Comparison of ENCODE assay signal across 18 cellular contexts in the genomic region with DNA sequence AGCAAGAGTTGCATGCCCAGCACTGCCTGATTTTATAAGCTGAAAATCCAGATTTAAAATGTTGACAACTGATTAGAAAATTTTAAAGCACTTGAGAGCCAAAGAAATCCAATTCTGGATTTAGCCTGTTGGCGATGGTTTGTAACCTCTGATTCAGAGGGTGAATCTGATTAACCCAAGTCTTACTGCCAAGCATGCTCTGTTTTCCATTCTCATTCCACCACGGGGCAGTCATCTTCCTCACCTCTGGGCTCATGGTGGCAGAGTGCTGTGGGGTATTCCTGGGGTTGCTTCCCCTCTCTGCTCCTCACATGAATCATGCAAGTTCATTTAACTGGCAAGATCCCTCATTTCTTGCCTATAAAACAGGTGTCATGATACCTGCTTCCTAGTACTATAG.
DNase-seq lines count a peak whose midpoint lies in the region; ATAC-seq, FAIRE-seq and TF ChIP-seq lines count a peak whose summit lies in the region.
"Had no signal": no experiment of that assay in that cellular context is flagged by ENCODE, and none has a peak within 500 bp of the region (broad histone marks: within the 10 kb centered on the region; RNA-seq: fewer than 3 reads in every experiment).

No MANE protein-coding gene starts in this region.

- H3K4me1 ChIP-seq in psoas muscle (peaks cover 21% of the 10 kb centered on the region), gastroesophageal sphincter (no peaks in the 10 kb centered on the region), small intestine (ENCODE audit: control insufficient read depth in 2 of 2, insufficient read depth in 1 of 2, low read depth in 1 of 2, low read length in 1 of 2) (no peaks in the 10 kb centered on the region)

- no peak for TF ChIP-seq CTCF in psoas muscle (IDR thresholded peaks at IDR 0.05)
- no peak for TF ChIP-seq CTCF in gastroesophageal sphincter (IDR thresholded peaks at IDR 0.05)

- TF ChIP-seq EP300 in gastroesophageal sphincter (IDR thresholded peaks at IDR 0.05), result no peak

- no peak for FAIRE-seq in small intestine (lab: Jason Lieb, UNC)
- FAIRE-seq: H54 had no signal

- H3K27ac ChIP-seq in psoas muscle, result peak overlapping the region; percentile 69
- H3K27ac ChIP-seq in gastroesophageal sphincter, result no peak overlapping the region
- no peak overlapping the region for H3K27ac ChIP-seq in small intestine (ENCODE audit: low read depth in 1 of 2, low read length in 1 of 2)
- H3K27ac ChIP-seq: 22Rv1; BLaER1 treated with 17β-estradiol and CSF1 and Interleukin-3, amounts not matched to agents 10 nM and 100 nM; HL-60 had no signal

- H3K4me3 ChIP-seq in psoas muscle (no peak overlapping the region), gastroesophageal sphincter (no peak overlapping the region), small intestine (ENCODE audit: low read depth in 1 of 2, low read length in 2 of 2) (no peak overlapping the region)
- H3K4me3 ChIP-seq: BLaER1 treated with 17β-estradiol and CSF1 and Interleukin-3, amounts not matched to agents 10 nM and 100 nM; GM23338 had no signal

- ATAC-seq in psoas muscle (peak in 3 of 4 donors; percentile 41 to 80 (median 73)), gastroesophageal sphincter (no peak)
- ATAC-seq in stimulated activated naive B cell treated with anti-CD40 and anti-IgM and Interleukin-4, amounts not matched to agents 10 μg/mL and 1 μg/mL and 100 μg/mL, for 72 hours (replicated peaks), result no peak
- ATAC-seq: CD8-positive, alpha-beta T cell; GM23338 had no signal

- no peaks in the 10 kb centered on the region for H3K36me3 ChIP-seq in psoas muscle (ENCODE audit: insufficient read depth in 1 of 2, low read depth in 1 of 2)
- peaks cover 0 to 7% of the 10 kb centered on the region in 2 donors for H3K36me3 ChIP-seq in gastroesophageal sphincter
- no peaks in the 10 kb centered on the region for H3K36me3 ChIP-seq in small intestine (ENCODE audit: control insufficient read depth in 2 of 2, insufficient read depth in 2 of 2, low read length in 2 of 2)
- H3K36me3 ChIP-seq: BLaER1 treated with 17β-estradiol and CSF1 and Interleukin-3, amounts not matched to agents 10 nM and 100 nM had no signal

- H3K4me3 Mint-ChIP-seq in stimulated activated naive B cell treated with anti-CD40 and anti-IgM and Interleukin-4, amounts not matched to agents 10 μg/mL and 1 μg/mL and 100 μg/mL, for 72 hours, result no peak overlapping the region
- H3K4me3 Mint-ChIP-seq: B cell; CD8-positive, alpha-beta T cell; GM23338 had no signal

- H3K4me1 Mint-ChIP-seq in stimulated activated naive B cell treated with anti-CD40 and anti-IgM and Interleukin-4, amounts not matched to agents 10 μg/mL and 1 μg/mL and 100 μg/mL, for 72 hours, result no peaks in the 10 kb centered on the region
- H3K4me1 Mint-ChIP-seq: B cell had no signal

- H3K27me3 Mint-ChIP-seq in stimulated activated naive B cell treated with anti-CD40 and anti-IgM and Interleukin-4, amounts not matched to agents 10 μg/mL and 1 μg/mL and 100 μg/mL, for 72 hours, result no peaks in the 10 kb centered on the region
- H3K27me3 Mint-ChIP-seq: B cell had no signal

- H3K27me3 ChIP-seq in psoas muscle (ENCODE audit: insufficient read depth in 3 of 3, low read length in 2 of 3) (no peaks in the 10 kb centered on the region), gastroesophageal sphincter (no peaks in the 10 kb centered on the region), small intestine (ENCODE audit: control insufficient read depth in 2 of 2, insufficient read depth in 2 of 2, low read length in 2 of 2) (no peaks in the 10 kb centered on the region)
- H3K27me3 ChIP-seq: BLaER1 treated with 17β-estradiol and CSF1 and Interleukin-3, amounts not matched to agents 10 nM and 100 nM had no signal

- H3K9me3 ChIP-seq in psoas muscle (no peaks in the 10 kb centered on the region), gastroesophageal sphincter (no peaks in the 10 kb centered on the region), small intestine (ENCODE audit: control insufficient read depth, low read depth) (no peaks in the 10 kb centered on the region)
- H3K9me3 ChIP-seq: BLaER1 treated with 17β-estradiol and CSF1 and Interleukin-3, amounts not matched to agents 10 nM and 100 nM had no signal

- H3K36me3 Mint-ChIP-seq in stimulated activated naive B cell treated with anti-CD40 and anti-IgM and Interleukin-4, amounts not matched to agents 10 μg/mL and 1 μg/mL and 100 μg/mL, for 72 hours, result no peaks in the 10 kb centered on the region
- H3K36me3 Mint-ChIP-seq: CD8-positive, alpha-beta T cell had no signal

- DNase-seq in NCI-H82 (lab: John Stamatoyannopoulos, UW) (peak; percentile 35), NCI-H82 treated with DMSO at 0.1 percent for 48 hours (lab: John Stamatoyannopoulos, UW; ENCODE audit: unreplicated experiment) (no peak), M059J (ENCODE audit: low read depth) (peak; percentile 2), psoas muscle (no peak), small intestine (no peak)
- no peak for DNase-seq in stimulated activated naive B cell treated with anti-CD40 and anti-IgM and Interleukin-4, amounts not matched to agents 10 μg/mL and 1 μg/mL and 100 μg/mL, for 72 hours
- DNase-seq: Calu3; CD8-positive, alpha-beta T cell; DMS79 treated with DMSO at 0.1 percent for 48 hours; GF-D8; HCEC 1CT had no signal

- WGBS in psoas muscle, 3 donors, result 25 to 39% (median 28%) methylated on average over 2 of the region's 2 CpGs
- WGBS in gastroesophageal sphincter (ENCODE audit: low coverage in 1 of 2), 2 donors, result 64% methylated on average over 2 of the region's 2 CpGs; no CpG with 5 or more reads in 1 of the 2 donors
- 85 to 87% (median 85%) methylated on average over 2 of the region's 2 CpGs for WGBS in small intestine, 3 donors

- intact Hi-C loops in psoas muscle (cut with DNase I), result loop anchor here (5.0 kb wide), 1 partner anchor 80 kb away; no protein-coding TSS in a partner anchor

- H3K27ac Mint-ChIP-seq in stimulated activated naive B cell treated with anti-CD40 and anti-IgM and Interleukin-4, amounts not matched to agents 10 μg/mL and 1 μg/mL and 100 μg/mL, for 72 hours, result no peak overlapping the region
- H3K27ac Mint-ChIP-seq: B cell; CD8-positive, alpha-beta T cell; GM23338 had no signal

- no peak for TF ChIP-seq POLR2A in gastroesophageal sphincter (IDR thresholded peaks at IDR 0.05)

- H3K9me3 Mint-ChIP-seq in stimulated activated naive B cell treated with anti-CD40 and anti-IgM and Interleukin-4, amounts not matched to agents 10 μg/mL and 1 μg/mL and 100 μg/mL, for 72 hours, result no peaks in the 10 kb centered on the region
- H3K9me3 Mint-ChIP-seq: CD8-positive, alpha-beta T cell; GM23338 had no signal

Comparison
In these comparisons a context has a peak if more than half of its experiments do, and no peak if none do; other contexts are left out.
1. DNase-seq: peak in NCI-H82 (single experiment) and M059J (single experiment); none in NCI-H82 treated with DMSO at 0.1 percent for 48 hours (single experiment), psoas muscle (0 of 2), stimulated activated naive B cell treated with anti-CD40 and anti-IgM and Interleukin-4, amounts not matched to agents 10 μg/mL and 1 μg/mL and 100 μg/mL, for 72 hours (single experiment) and small intestine (single experiment).
2. ATAC-seq: peak in psoas muscle (3 of 4); none in gastroesophageal sphincter (single experiment) and stimulated activated naive B cell treated with anti-CD40 and anti-IgM and Interleukin-4, amounts not matched to agents 10 μg/mL and 1 μg/mL and 100 μg/mL, for 72 hours (0 of 2).